In genomic region chr5:132481243-132482211, GRCh38 we compare ENCODE assay signal across 1 cellular context.
TF ChIP-seq lines count a peak whose summit lies in the region.

No MANE protein-coding gene starts in this region.

TF ChIP-seq in HepG2, 621 proteins besides CTCF, POLR2A, EP300 and RAD21 (continued from another document):
- TF ChIP-seq, protein P1, sequence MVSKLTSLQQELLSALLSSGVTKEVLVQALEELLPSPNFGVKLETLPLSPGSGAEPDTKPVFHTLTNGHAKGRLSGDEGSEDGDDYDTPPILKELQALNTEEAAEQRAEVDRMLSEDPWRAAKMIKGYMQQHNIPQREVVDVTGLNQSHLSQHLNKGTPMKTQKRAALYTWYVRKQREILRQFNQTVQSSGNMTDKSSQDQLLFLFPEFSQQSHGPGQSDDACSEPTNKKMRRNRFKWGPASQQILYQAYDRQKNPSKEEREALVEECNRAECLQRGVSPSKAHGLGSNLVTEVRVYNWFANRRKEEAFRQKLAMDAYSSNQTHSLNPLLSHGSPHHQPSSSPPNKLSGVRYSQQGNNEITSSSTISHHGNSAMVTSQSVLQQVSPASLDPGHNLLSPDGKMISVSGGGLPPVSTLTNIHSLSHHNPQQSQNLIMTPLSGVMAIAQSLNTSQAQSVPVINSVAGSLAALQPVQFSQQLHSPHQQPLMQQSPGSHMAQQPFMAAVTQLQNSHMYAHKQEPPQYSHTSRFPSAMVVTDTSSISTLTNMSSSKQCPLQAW (CRISPR knock-in tag; IDR thresholded peaks at IDR 0.05) = no peak
TF ChIP-seq in HepG2: peak in this region for 6.
